ENCODE assay signal across 16 cellular contexts in the genomic region with DNA sequence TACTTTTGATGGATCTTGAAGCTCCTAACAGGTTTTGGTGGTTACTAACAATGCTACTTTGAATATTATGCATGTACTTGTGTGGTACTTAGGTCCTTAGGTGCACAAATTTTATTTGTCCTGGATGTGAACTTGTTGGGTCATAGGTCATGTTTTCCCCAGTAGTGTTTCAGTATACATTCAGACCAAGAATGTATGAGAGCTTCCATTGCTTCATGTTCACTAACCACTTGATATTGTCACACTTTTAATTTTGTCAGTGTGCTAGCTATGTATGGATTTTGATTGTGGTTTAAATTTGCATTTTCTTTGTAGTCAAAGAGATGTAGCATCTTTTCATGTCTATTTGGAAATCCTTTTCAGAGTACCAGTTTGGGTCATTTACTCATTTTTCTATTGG.
"Had no signal": no experiment of that assay in that cellular context is flagged by ENCODE, and none has a peak within 500 bp of the region (broad histone marks: within the 10 kb centered on the region; RNA-seq: fewer than 3 reads in every experiment).

No MANE protein-coding gene starts in this region.

- DNase-seq: effector memory CD8-positive, alpha-beta T cell; glutamatergic neuron; left lung; lower lobe of right lung; occipital lobe; pancreas; right cardiac atrium; stimulated activated CD4-positive, alpha-beta T cell treated with anti-CD3 and anti-CD28 coated beads, Interleukin-2, amount 100 ng/mL, for 48 hours; testis; transverse colon had no signal

- FAIRE-seq: colon, keratinocyte, pancreas had no signal

- H3K4me2 ChIP-seq: smooth muscle cell had no signal

- ATAC-seq: effector memory CD8-positive, alpha-beta T cell; gastroesophageal sphincter; left lung; lower lobe of right lung; pancreas; right cardiac atrium had no signal

- H3K36me3 ChIP-seq: esophagus muscularis mucosa, gastroesophageal sphincter, left lung, lower lobe of right lung, pancreas, transverse colon had no signal

- H3K27me3 ChIP-seq: esophagus muscularis mucosa, gastroesophageal sphincter, left lung, pancreas, testis, transverse colon had no signal

- H3K4me3 ChIP-seq: esophagus muscularis mucosa, gastroesophageal sphincter, left lung, lower lobe of right lung, pancreas, smooth muscle cell, testis, transverse colon had no signal

- H3K27ac ChIP-seq: epithelial cell of prostate, esophagus muscularis mucosa, gastroesophageal sphincter, left lung, lower lobe of right lung, transverse colon had no signal

- H3K9me3 ChIP-seq: esophagus muscularis mucosa, gastroesophageal sphincter, left lung, lower lobe of right lung, pancreas, testis, transverse colon had no signal
